ENCODE assay signal across 8 cellular contexts in genomic region chr15:34039506-34040123, GRCh38. TPM values are rescaled to one million over a fixed set of nuclear protein-coding genes. Genes with fewer than 3 reads are reported as not detected.
DNase-seq lines count a peak whose midpoint lies in the region; ATAC-seq and TF ChIP-seq lines count a peak whose summit lies in the region.

No MANE protein-coding gene starts in this region.

- no peaks in the 10 kb centered on the region for H3K36me3 Mint-ChIP-seq in activated T-helper 2 cell treated with anti-CD3 and anti-CD28 coated beads, Interferon-gamma antibody, Interleukin-2, Interleukin-4, amounts not matched to agents 10 μg/mL and 5 μg/mL and 100 μg/mL, durations not matched to agents 14 hours and 24 hours and 36 hours (ENCODE audit: low read depth)

- TF ChIP-seq CTCF in A673 (conservative IDR thresholded peaks at IDR 0.05; ENCODE audit: low read depth, low read length) (no peak), LNCaP clone FGC (IDR thresholded peaks at IDR 0.05; ENCODE audit: control insufficient read depth, extremely low read depth, insufficient read depth) (no peak)

- intact Hi-C loops in A673 (cut with micrococcal nuclease; ENCODE audit: unreplicated experiment) = no loop called here
- intact Hi-C loops in activated T-helper 2 cell treated with anti-CD3 and anti-CD28 coated beads, Interferon-gamma antibody, Interleukin-2, Interleukin-4, amounts not matched to agents 10 μg/mL and 5 μg/mL and 100 μg/mL, durations not matched to agents 14 hours and 24 hours and 36 hours (cut with micrococcal nuclease) = loop anchor here (1.0 to 10.0 kb wide), 4 partner anchors 62 to 955 kb away; partner anchors contain the start of genes EMC7 and GOLGA8B

- H3K27ac Mint-ChIP-seq in activated T-helper 2 cell treated with anti-CD3 and anti-CD28 coated beads, Interferon-gamma antibody, Interleukin-2, Interleukin-4, amounts not matched to agents 10 μg/mL and 5 μg/mL and 100 μg/mL, durations not matched to agents 14 hours and 24 hours and 36 hours = peak overlapping the region; percentile 88

- no peaks in the 10 kb centered on the region for H3K27me3 Mint-ChIP-seq in activated T-helper 2 cell treated with anti-CD3 and anti-CD28 coated beads, Interferon-gamma antibody, Interleukin-2, Interleukin-4, amounts not matched to agents 10 μg/mL and 5 μg/mL and 100 μg/mL, durations not matched to agents 14 hours and 24 hours and 36 hours (ENCODE audit: low read depth)

- POLR2A ChIA-PET in A673 (lab: Charles Lee; ENCODE audit: low non-redundant PET) = no interaction called here

- CTCF ChIA-PET in A673 (lab: Charles Lee) = no interaction called here

- peaks cover 35% of the 10 kb centered on the region for H3K4me1 Mint-ChIP-seq in activated T-helper 2 cell treated with anti-CD3 and anti-CD28 coated beads, Interferon-gamma antibody, Interleukin-2, Interleukin-4, amounts not matched to agents 10 μg/mL and 5 μg/mL and 100 μg/mL, durations not matched to agents 14 hours and 24 hours and 36 hours (ENCODE audit: low read depth)

- no peak for DNase-seq in A673 (ENCODE audit: low spot score)
- no peak for DNase-seq in LNCaP clone FGC (ENCODE audit: low read depth)
- peak; percentile 20 for DNase-seq in activated T-helper 2 cell treated with anti-CD3 and anti-CD28 coated beads, Interferon-gamma antibody, Interleukin-2, Interleukin-4, amounts not matched to agents 10 μg/mL and 5 μg/mL and 100 μg/mL, durations not matched to agents 14 hours and 24 hours and 36 hours (ENCODE audit: low spot score)
- peak; percentile 76 for DNase-seq in stimulated activated CD4-positive, alpha-beta T cell treated with anti-CD3 and anti-CD28 coated beads, Interleukin-1b, Interleukin-23, amount 100 ng/mL, for 48 hours
- no peak for DNase-seq in NCI-H524 (lab: John Stamatoyannopoulos, UW)

- H3K36me3 ChIP-seq in A673 (ENCODE audit: insufficient read depth, low read length, poor library complexity, severe bottlenecking) = no peaks in the 10 kb centered on the region

- H3K4me3 ChIP-seq in A673 (ENCODE audit: low read depth, low read length, poor library complexity, severe bottlenecking) (peak overlapping the region; percentile 67), LNCaP clone FGC (ENCODE audit: low read depth, low read length) (peak overlapping the region; percentile 85), iPS-18c (ENCODE audit: insufficient read depth, low read depth, low read length) (peak overlapping the region; percentile 85)

- H3K9me3 ChIP-seq in A673 (ENCODE audit: low read depth, low read length, poor library complexity, severe bottlenecking) = no peaks in the 10 kb centered on the region
- no peaks in the 10 kb centered on the region for H3K9me3 ChIP-seq in iPS-18c (ENCODE audit: control insufficient read depth, insufficient read depth, low read length)

- peak overlapping the region; percentile 79 for H3K4me3 Mint-ChIP-seq in activated T-helper 2 cell treated with anti-CD3 and anti-CD28 coated beads, Interferon-gamma antibody, Interleukin-2, Interleukin-4, amounts not matched to agents 10 μg/mL and 5 μg/mL and 100 μg/mL, durations not matched to agents 14 hours and 24 hours and 36 hours (ENCODE audit: low read depth)

- no peaks in the 10 kb centered on the region for H3K9me3 Mint-ChIP-seq in activated T-helper 2 cell treated with anti-CD3 and anti-CD28 coated beads, Interferon-gamma antibody, Interleukin-2, Interleukin-4, amounts not matched to agents 10 μg/mL and 5 μg/mL and 100 μg/mL, durations not matched to agents 14 hours and 24 hours and 36 hours

- ATAC-seq in GM18517 (IDR thresholded peaks at IDR 0.05; ENCODE audit: unreplicated experiment) (peak; percentile 42), GM18858 (IDR thresholded peaks at IDR 0.05; ENCODE audit: unreplicated experiment) (no peak)

- no peaks in the 10 kb centered on the region for H3K4me1 ChIP-seq in A673 (ENCODE audit: insufficient read depth, low read length, poor library complexity, severe bottlenecking)

- TSS peak; percentile 82 for BruUV-seq in A673 (replicated peaks; lab: Mats Ljungman, UMichigan)

- H3K27ac ChIP-seq in A673 (ENCODE audit: low read depth, low read length, poor library complexity, severe bottlenecking) = no peak overlapping the region

- H3K27me3 ChIP-seq in A673 (replicated peaks; ENCODE audit: insufficient read depth, low read depth, low read length, poor library complexity) = no peaks in the 10 kb centered on the region

RNA-seq across cellular contexts. Expression of gene AVEN, which starts 0.6 kb away (rescaled TPM):
- 14.2 and 17.0 TPM in 2 replicates for total RNA-seq in A673 (2021)
- total RNA-seq in activated T-helper 2 cell treated with anti-CD3 and anti-CD28 coated beads, Interferon-gamma antibody, Interleukin-2, Interleukin-4, amounts not matched to agents 10 μg/mL and 5 μg/mL and 100 μg/mL, durations not matched to agents 14 hours and 24 hours and 36 hours = 19.4 and 19.8 TPM in 2 replicates

Comparison
In these comparisons a context has a peak if more than half of its experiments do, and no peak if none do; other contexts are left out.
1. DNase-seq: peak in activated T-helper 2 cell treated with anti-CD3 and anti-CD28 coated beads, Interferon-gamma antibody, Interleukin-2, Interleukin-4, amounts not matched to agents 10 μg/mL and 5 μg/mL and 100 μg/mL, durations not matched to agents 14 hours and 24 hours and 36 hours (single experiment) and stimulated activated CD4-positive, alpha-beta T cell treated with anti-CD3 and anti-CD28 coated beads, Interleukin-1b, Interleukin-23, amount 100 ng/mL, for 48 hours (single experiment); none in A673 (single experiment), LNCaP clone FGC (single experiment) and NCI-H524 (0 of 2).
2. Peak in every context shown above with its lines, with median percentiles within 50 percentile points of each other: H3K4me3 ChIP-seq.